Comparison of ENCODE assay signal across 5 cellular contexts in genomic region chr15:34769711-34770110, GRCh38. TPM values are rescaled to one million over a fixed set of nuclear protein-coding genes. Genes with fewer than 3 reads are reported as not detected.
"Had no signal": no experiment of that assay in that cellular context is flagged by ENCODE, and none has a peak within 500 bp of the region (broad histone marks: within the 10 kb centered on the region; RNA-seq: fewer than 3 reads in every experiment).

No MANE protein-coding gene starts in this region.

- DNase-seq: GM23248, H9, HCEC 1CT, IMR-90 had no signal

- H3K4me3 ChIP-seq: GM23248 had no signal

- H3K9ac ChIP-seq: GM23248 had no signal

- H3K27ac ChIP-seq: GM23248 had no signal

RNA-seq across cellular contexts. Expression of gene GJD2, which starts 14.9 kb away (rescaled TPM):
- total RNA-seq: GM23248, H9, HT-29, IMR-90 had no signal
- polyA plus RNA-seq: GM23248, IMR-90 had no signal

RNA-seq across cellular contexts. Expression of gene ACTC1, which starts 25.6 kb away (rescaled TPM):
- total RNA-seq: HT-29 had no signal
